In genomic region chr11:94757037-94757681, GRCh38 we compare ENCODE assay signal across 20 cellular contexts.
DNase-seq lines count a peak whose midpoint lies in the region; ATAC-seq and TF ChIP-seq lines count a peak whose summit lies in the region.
"Had no signal": no experiment of that assay in that cellular context is flagged by ENCODE, and none has a peak within 500 bp of the region (broad histone marks: within the 10 kb centered on the region; RNA-seq: fewer than 3 reads in every experiment).

No MANE protein-coding gene starts in this region.

- peak overlapping the region in 2 of 3 experiments; percentile 45 to 59 for H3K27ac Mint-ChIP-seq in nephron
- H3K27ac Mint-ChIP-seq: activated T-helper 2 cell treated with anti-CD3 and anti-CD28 coated beads, Interferon-gamma antibody, Interleukin-2, Interleukin-4, amounts not matched to agents 10 μg/mL and 5 μg/mL and 100 μg/mL, durations not matched to agents 14 hours and 24 hours and 36 hours; B cell; stimulated activated effector memory CD8-positive, alpha-beta T cell treated with anti-CD3 and anti-CD28 coated beads, Interleukin-12 subunit alpha, Interleukin-12 subunit beta, amount 100 ng/mL, for 72 hours had no signal

- H3K4me3 Mint-ChIP-seq in nephron, result no peak overlapping the region
- H3K4me3 Mint-ChIP-seq: B cell; stimulated activated effector memory CD8-positive, alpha-beta T cell treated with anti-CD3 and anti-CD28 coated beads, Interleukin-12 subunit alpha, Interleukin-12 subunit beta, amount 100 ng/mL, for 72 hours had no signal

- TF ChIP-seq CTCF in nephron (IDR thresholded peaks at IDR 0.05; ENCODE audit: unreplicated experiment in 3 of 3), result no peak

- peaks cover 26% of the 10 kb centered on the region for H3K4me1 Mint-ChIP-seq in nephron
- H3K4me1 Mint-ChIP-seq: B cell; stimulated activated effector memory CD8-positive, alpha-beta T cell treated with anti-CD3 and anti-CD28 coated beads, Interleukin-12 subunit alpha, Interleukin-12 subunit beta, amount 100 ng/mL, for 72 hours had no signal

- ATAC-seq in HG02678 (IDR thresholded peaks at IDR 0.05; ENCODE audit: unreplicated experiment), result peak; percentile 75
- ATAC-seq: HepG2; left lobe of liver; stimulated activated effector memory CD8-positive, alpha-beta T cell treated with anti-CD3 and anti-CD28 coated beads, Interleukin-12 subunit alpha, Interleukin-12 subunit beta, amount 100 ng/mL, for 72 hours had no signal

- no peaks in the 10 kb centered on the region for H3K9me3 Mint-ChIP-seq in nephron
- H3K9me3 Mint-ChIP-seq: activated T-helper 2 cell treated with anti-CD3 and anti-CD28 coated beads, Interferon-gamma antibody, Interleukin-2, Interleukin-4, amounts not matched to agents 10 μg/mL and 5 μg/mL and 100 μg/mL, durations not matched to agents 14 hours and 24 hours and 36 hours; stimulated activated effector memory CD8-positive, alpha-beta T cell treated with anti-CD3 and anti-CD28 coated beads, Interleukin-12 subunit alpha, Interleukin-12 subunit beta, amount 100 ng/mL, for 72 hours had no signal

- H3K36me3 Mint-ChIP-seq in nephron (ENCODE audit: low read depth), result no peaks in the 10 kb centered on the region
- H3K36me3 Mint-ChIP-seq: stimulated activated effector memory CD8-positive, alpha-beta T cell treated with anti-CD3 and anti-CD28 coated beads, Interleukin-12 subunit alpha, Interleukin-12 subunit beta, amount 100 ng/mL, for 72 hours had no signal

- H3K27me3 Mint-ChIP-seq in nephron (ENCODE audit: low read depth), result no peaks in the 10 kb centered on the region

- DNase-seq in DMS 273 (lab: John Stamatoyannopoulos, UW; ENCODE audit: unreplicated experiment) (peak; percentile 2), DMS 273 treated with DMSO at 0.1 percent for 48 hours (lab: John Stamatoyannopoulos, UW) (no peak), Kasumi-1 (lab: John Stamatoyannopoulos, UW) (peak; percentile 25 to 35), NCI-H1048 (lab: John Stamatoyannopoulos, UW) (no peak), NCI-H146 treated with DMSO at 0.1 percent for 48 hours (lab: John Stamatoyannopoulos, UW; ENCODE audit: unreplicated experiment) (no peak), NCI-H2227 (lab: John Stamatoyannopoulos, UW; ENCODE audit: unreplicated experiment) (no peak)
- DNase-seq: esophagus squamous epithelium, H7, NCI-H82, occipital lobe, Peyer's patch, SK-N-SH, T-helper 9 cell had no signal

Comparison
In these comparisons a context has a peak if more than half of its experiments do, and no peak if none do; other contexts are left out.
1. DNase-seq: peak in DMS 273 (single experiment) and Kasumi-1 (2 of 2); none in DMS 273 treated with DMSO at 0.1 percent for 48 hours (single experiment), NCI-H1048 (single experiment), NCI-H146 treated with DMSO at 0.1 percent for 48 hours (single experiment) and NCI-H2227 (single experiment).